Comparison of ENCODE assay signal across 1 cellular context in genomic region chr2:46697830-46698323, GRCh38.
TF ChIP-seq lines count a peak whose summit lies in the region.

No MANE protein-coding gene starts in this region.

TF ChIP-seq in HepG2, 621 proteins besides CTCF, POLR2A, EP300 and RAD21 (continued from another document and continues in another):
- TF ChIP-seq FOXO4 (CRISPR knock-in tag; conservative IDR thresholded peaks at IDR 0.05), result no peak
- no peak for TF ChIP-seq EED (CRISPR knock-in tag; IDR thresholded peaks at IDR 0.05)
- no peak for TF ChIP-seq ZNF746 (CRISPR knock-in tag; IDR thresholded peaks at IDR 0.05)
- no peak for TF ChIP-seq KDM5B (CRISPR knock-in tag; IDR thresholded peaks at IDR 0.05; ENCODE audit: borderline replicate concordance)
- no peak for TF ChIP-seq FIP1L1 (IDR thresholded peaks at IDR 0.05; ENCODE audit: borderline replicate concordance, insufficient read depth, low read depth, low read length)
- TF ChIP-seq ZNF792 (CRISPR knock-in tag; IDR thresholded peaks at IDR 0.05), result no peak
- TF ChIP-seq HOXD1 (CRISPR knock-in tag; IDR thresholded peaks at IDR 0.05), result no peak
- TF ChIP-seq SPEN (CRISPR knock-in tag; IDR thresholded peaks at IDR 0.05; ENCODE audit: low read depth), result peak; percentile 7; the same call in 1 of the 2 replicates
- TF ChIP-seq ZNF225 (CRISPR knock-in tag; IDR thresholded peaks at IDR 0.05), result no peak
- TF ChIP-seq, protein P1, sequence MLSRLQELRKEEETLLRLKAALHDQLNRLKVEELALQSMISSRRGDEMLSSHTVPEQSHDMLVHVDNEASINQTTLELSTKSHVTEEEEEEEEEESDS (CRISPR knock-in tag; IDR thresholded peaks at IDR 0.05; ENCODE audit: borderline replicate concordance), result no peak
- TF ChIP-seq, protein P2, sequence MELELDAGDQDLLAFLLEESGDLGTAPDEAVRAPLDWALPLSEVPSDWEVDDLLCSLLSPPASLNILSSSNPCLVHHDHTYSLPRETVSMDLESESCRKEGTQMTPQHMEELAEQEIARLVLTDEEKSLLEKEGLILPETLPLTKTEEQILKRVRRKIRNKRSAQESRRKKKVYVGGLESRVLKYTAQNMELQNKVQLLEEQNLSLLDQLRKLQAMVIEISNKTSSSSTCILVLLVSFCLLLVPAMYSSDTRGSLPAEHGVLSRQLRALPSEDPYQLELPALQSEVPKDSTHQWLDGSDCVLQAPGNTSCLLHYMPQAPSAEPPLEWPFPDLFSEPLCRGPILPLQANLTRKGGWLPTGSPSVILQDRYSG (CRISPR knock-in tag; IDR thresholded peaks at IDR 0.05), result no peak
- TF ChIP-seq ZNF282 (IDR thresholded peaks at IDR 0.05; ENCODE audit: partially characterized antibody), result no peak
- TF ChIP-seq GPN1 (CRISPR knock-in tag; IDR thresholded peaks at IDR 0.05; ENCODE audit: borderline replicate concordance), result no peak
- no peak for TF ChIP-seq ZNF362 (CRISPR knock-in tag; IDR thresholded peaks at IDR 0.05; ENCODE audit: borderline replicate concordance)
- no peak for TF ChIP-seq ZNF567 (CRISPR knock-in tag; IDR thresholded peaks at IDR 0.05; ENCODE audit: borderline replicate concordance)
- no peak for TF ChIP-seq PRDM4 (CRISPR knock-in tag; IDR thresholded peaks at IDR 0.05; ENCODE audit: borderline replicate concordance)
- TF ChIP-seq ZNF317 (CRISPR knock-in tag; IDR thresholded peaks at IDR 0.05), result peak; percentile 56; the same call in 1 of the 2 replicates
- no peak for TF ChIP-seq ZKSCAN5 (CRISPR knock-in tag; IDR thresholded peaks at IDR 0.05)
- no peak for TF ChIP-seq ZNF207 (IDR thresholded peaks at IDR 0.05; ENCODE audit: borderline replicate concordance)
- 0 out of 2 replicates have a peak, but pooled peaks have one; percentile 27 for TF ChIP-seq POGZ (CRISPR knock-in tag; IDR thresholded peaks at IDR 0.05)
- TF ChIP-seq JUN (CRISPR knock-in tag; IDR thresholded peaks at IDR 0.05), result no peak
- TF ChIP-seq, protein P3, sequence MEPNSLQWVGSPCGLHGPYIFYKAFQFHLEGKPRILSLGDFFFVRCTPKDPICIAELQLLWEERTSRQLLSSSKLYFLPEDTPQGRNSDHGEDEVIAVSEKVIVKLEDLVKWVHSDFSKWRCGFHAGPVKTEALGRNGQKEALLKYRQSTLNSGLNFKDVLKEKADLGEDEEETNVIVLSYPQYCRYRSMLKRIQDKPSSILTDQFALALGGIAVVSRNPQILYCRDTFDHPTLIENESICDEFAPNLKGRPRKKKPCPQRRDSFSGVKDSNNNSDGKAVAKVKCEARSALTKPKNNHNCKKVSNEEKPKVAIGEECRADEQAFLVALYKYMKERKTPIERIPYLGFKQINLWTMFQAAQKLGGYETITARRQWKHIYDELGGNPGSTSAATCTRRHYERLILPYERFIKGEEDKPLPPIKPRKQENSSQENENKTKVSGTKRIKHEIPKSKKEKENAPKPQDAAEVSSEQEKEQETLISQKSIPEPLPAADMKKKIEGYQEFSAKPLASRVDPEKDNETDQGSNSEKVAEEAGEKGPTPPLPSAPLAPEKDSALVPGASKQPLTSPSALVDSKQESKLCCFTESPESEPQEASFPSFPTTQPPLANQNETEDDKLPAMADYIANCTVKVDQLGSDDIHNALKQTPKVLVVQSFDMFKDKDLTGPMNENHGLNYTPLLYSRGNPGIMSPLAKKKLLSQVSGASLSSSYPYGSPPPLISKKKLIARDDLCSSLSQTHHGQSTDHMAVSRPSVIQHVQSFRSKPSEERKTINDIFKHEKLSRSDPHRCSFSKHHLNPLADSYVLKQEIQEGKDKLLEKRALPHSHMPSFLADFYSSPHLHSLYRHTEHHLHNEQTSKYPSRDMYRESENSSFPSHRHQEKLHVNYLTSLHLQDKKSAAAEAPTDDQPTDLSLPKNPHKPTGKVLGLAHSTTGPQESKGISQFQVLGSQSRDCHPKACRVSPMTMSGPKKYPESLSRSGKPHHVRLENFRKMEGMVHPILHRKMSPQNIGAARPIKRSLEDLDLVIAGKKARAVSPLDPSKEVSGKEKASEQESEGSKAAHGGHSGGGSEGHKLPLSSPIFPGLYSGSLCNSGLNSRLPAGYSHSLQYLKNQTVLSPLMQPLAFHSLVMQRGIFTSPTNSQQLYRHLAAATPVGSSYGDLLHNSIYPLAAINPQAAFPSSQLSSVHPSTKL (CRISPR knock-in tag; IDR thresholded peaks at IDR 0.05), result peak; percentile 50; the same call in 1 of the 2 replicates
- TF ChIP-seq, protein P4, sequence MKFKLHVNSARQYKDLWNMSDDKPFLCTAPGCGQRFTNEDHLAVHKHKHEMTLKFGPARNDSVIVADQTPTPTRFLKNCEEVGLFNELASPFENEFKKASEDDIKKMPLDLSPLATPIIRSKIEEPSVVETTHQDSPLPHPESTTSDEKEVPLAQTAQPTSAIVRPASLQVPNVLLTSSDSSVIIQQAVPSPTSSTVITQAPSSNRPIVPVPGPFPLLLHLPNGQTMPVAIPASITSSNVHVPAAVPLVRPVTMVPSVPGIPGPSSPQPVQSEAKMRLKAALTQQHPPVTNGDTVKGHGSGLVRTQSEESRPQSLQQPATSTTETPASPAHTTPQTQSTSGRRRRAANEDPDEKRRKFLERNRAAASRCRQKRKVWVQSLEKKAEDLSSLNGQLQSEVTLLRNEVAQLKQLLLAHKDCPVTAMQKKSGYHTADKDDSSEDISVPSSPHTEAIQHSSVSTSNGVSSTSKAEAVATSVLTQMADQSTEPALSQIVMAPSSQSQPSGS (CRISPR knock-in tag; IDR thresholded peaks at IDR 0.05), result no peak
- no peak for TF ChIP-seq ZFYVE20 (CRISPR knock-in tag; IDR thresholded peaks at IDR 0.05; ENCODE audit: borderline replicate concordance, low read depth)
- no peak for TF ChIP-seq KAT2B (IDR thresholded peaks at IDR 0.05; ENCODE audit: borderline replicate concordance, low read depth, low read length)
- TF ChIP-seq TOE1 (CRISPR knock-in tag; IDR thresholded peaks at IDR 0.05), result no peak
- TF ChIP-seq ATF7 (IDR thresholded peaks at IDR 0.05), result no peak
- no peak for TF ChIP-seq ATF7 (CRISPR knock-in tag; IDR thresholded peaks at IDR 0.05)
- no peak for TF ChIP-seq ZNF10 (CRISPR knock-in tag; IDR thresholded peaks at IDR 0.05; ENCODE audit: borderline replicate concordance, low read depth)
- TF ChIP-seq NR3C1 (CRISPR knock-in tag; IDR thresholded peaks at IDR 0.05), result no peak
- TF ChIP-seq, protein P5, sequence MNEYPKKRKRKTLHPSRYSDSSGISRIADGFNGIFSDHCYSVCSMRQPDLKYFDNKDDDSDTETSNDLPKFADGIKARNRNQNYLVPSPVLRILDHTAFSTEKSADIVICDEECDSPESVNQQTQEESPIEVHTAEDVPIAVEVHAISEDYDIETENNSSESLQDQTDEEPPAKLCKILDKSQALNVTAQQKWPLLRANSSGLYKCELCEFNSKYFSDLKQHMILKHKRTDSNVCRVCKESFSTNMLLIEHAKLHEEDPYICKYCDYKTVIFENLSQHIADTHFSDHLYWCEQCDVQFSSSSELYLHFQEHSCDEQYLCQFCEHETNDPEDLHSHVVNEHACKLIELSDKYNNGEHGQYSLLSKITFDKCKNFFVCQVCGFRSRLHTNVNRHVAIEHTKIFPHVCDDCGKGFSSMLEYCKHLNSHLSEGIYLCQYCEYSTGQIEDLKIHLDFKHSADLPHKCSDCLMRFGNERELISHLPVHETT (CRISPR knock-in tag; conservative IDR thresholded peaks at IDR 0.05), result no peak
- TF ChIP-seq NCOR1 (IDR thresholded peaks at IDR 0.05; ENCODE audit: borderline replicate concordance, low read length), result peak; percentile 78
- no peak for TF ChIP-seq MYC (CRISPR knock-in tag; IDR thresholded peaks at IDR 0.05; ENCODE audit: borderline replicate concordance)
- no peak for TF ChIP-seq RXRA (CRISPR knock-in tag; IDR thresholded peaks at IDR 0.05)
- TF ChIP-seq ZNF264 (CRISPR knock-in tag; IDR thresholded peaks at IDR 0.05), result no peak
- 0 out of 2 replicates have a peak, but pooled peaks have one; percentile 26 for TF ChIP-seq ZNF747 (CRISPR knock-in tag; IDR thresholded peaks at IDR 0.05; ENCODE audit: borderline replicate concordance)
- no peak for TF ChIP-seq ELF1 (CRISPR knock-in tag; IDR thresholded peaks at IDR 0.05)
- no peak for TF ChIP-seq ZNF720 (CRISPR knock-in tag; IDR thresholded peaks at IDR 0.05)
- TF ChIP-seq KDM4B (CRISPR knock-in tag; IDR thresholded peaks at IDR 0.05), result no peak; the same call in 1 of the 2 replicates
- TF ChIP-seq SP2 (CRISPR knock-in tag; IDR thresholded peaks at IDR 0.05), result no peak
- no peak for TF ChIP-seq ZNF891 (CRISPR knock-in tag; IDR thresholded peaks at IDR 0.05)
- TF ChIP-seq KLF16 (CRISPR knock-in tag; IDR thresholded peaks at IDR 0.05), result no peak
- TF ChIP-seq RBM39 (IDR thresholded peaks at IDR 0.05; ENCODE audit: low read depth, low read length, poor library complexity, severe bottlenecking), result no peak
- no peak for TF ChIP-seq HDAC2 (CRISPR knock-in tag; IDR thresholded peaks at IDR 0.05)
- no peak for TF ChIP-seq ZNF691 (CRISPR knock-in tag; IDR thresholded peaks at IDR 0.05; ENCODE audit: borderline replicate concordance, low read depth)
- TF ChIP-seq ZMYM2 (CRISPR knock-in tag; IDR thresholded peaks at IDR 0.05), result no peak
- no peak for TF ChIP-seq MBD4 (IDR thresholded peaks at IDR 0.05; ENCODE audit: borderline replicate concordance, low read length)
- no peak for TF ChIP-seq RFXAP (CRISPR knock-in tag; IDR thresholded peaks at IDR 0.05; ENCODE audit: borderline replicate concordance)
- TF ChIP-seq MTF2 (CRISPR knock-in tag; IDR thresholded peaks at IDR 0.05; ENCODE audit: borderline replicate concordance), result no peak
- TF ChIP-seq PRMT3 (CRISPR knock-in tag; IDR thresholded peaks at IDR 0.05; ENCODE audit: borderline replicate concordance, low read depth), result no peak
- TF ChIP-seq ZNF674 (CRISPR knock-in tag; IDR thresholded peaks at IDR 0.05; ENCODE audit: low read depth), result no peak
- no peak for TF ChIP-seq KLF15 (CRISPR knock-in tag; IDR thresholded peaks at IDR 0.05; ENCODE audit: borderline replicate concordance)
- TF ChIP-seq DR1 (CRISPR knock-in tag; IDR thresholded peaks at IDR 0.05), result no peak
- TF ChIP-seq ZNF547 (CRISPR knock-in tag; IDR thresholded peaks at IDR 0.05), result no peak
- no peak for TF ChIP-seq ZNF136 (CRISPR knock-in tag; IDR thresholded peaks at IDR 0.05; ENCODE audit: low read depth)
- 0 out of 2 replicates have a peak, but pooled peaks have one; percentile 55 for TF ChIP-seq SATB2 (CRISPR knock-in tag; IDR thresholded peaks at IDR 0.05)
- no peak for TF ChIP-seq XRCC5 (optimal IDR thresholded peaks at IDR 0.05; ENCODE audit: low read length)
- peak; percentile 13; the same call in 1 of the 2 replicates for TF ChIP-seq SOX5 (CRISPR knock-in tag; IDR thresholded peaks at IDR 0.05; ENCODE audit: borderline replicate concordance)
- TF ChIP-seq CENPBD1 (CRISPR knock-in tag; IDR thresholded peaks at IDR 0.05; ENCODE audit: borderline replicate concordance, low read depth), result no peak
- no peak for TF ChIP-seq DNMT3B (CRISPR knock-in tag; conservative IDR thresholded peaks at IDR 0.05)
- 0 out of 2 replicates have a peak, but pooled peaks have one; percentile 10 for TF ChIP-seq ZNF564 (CRISPR knock-in tag; IDR thresholded peaks at IDR 0.05)
- TF ChIP-seq ZBTB20 (CRISPR knock-in tag; IDR thresholded peaks at IDR 0.05; ENCODE audit: borderline replicate concordance, low read depth), result no peak
